23 cellular contexts compared by ENCODE assay signal in the genomic region with DNA sequence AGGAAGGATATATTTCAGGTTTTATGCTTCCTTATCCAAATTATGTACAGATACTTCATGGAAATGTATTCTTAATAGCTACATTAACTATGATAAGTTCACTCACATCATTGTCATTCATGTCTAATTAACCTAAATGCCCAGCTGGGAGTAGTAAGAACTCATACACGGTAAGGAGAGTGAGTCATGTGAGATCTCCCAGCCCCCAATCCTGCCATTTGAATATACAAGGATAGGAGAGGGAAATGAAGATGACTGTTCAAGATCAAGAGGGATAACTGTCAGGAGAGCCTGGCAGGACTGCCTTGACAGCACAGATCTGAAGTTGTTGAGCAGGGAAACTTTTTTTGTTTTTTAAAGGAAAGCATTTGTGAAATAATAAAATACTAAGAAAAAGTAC.
DNase-seq lines count a peak whose midpoint lies in the region; ATAC-seq and TF ChIP-seq lines count a peak whose summit lies in the region.
"Had no signal": no experiment of that assay in that cellular context is flagged by ENCODE, and none has a peak within 500 bp of the region (broad histone marks: within the 10 kb centered on the region; RNA-seq: fewer than 3 reads in every experiment).

No MANE protein-coding gene starts in this region.

- H2BK120ac ChIP-seq in mesendoderm (ENCODE audit: low read depth, low read length), result no peak overlapping the region

- H3K27me3 ChIP-seq in mesendoderm (ENCODE audit: insufficient read depth, low read length, poor library complexity), result no peaks in the 10 kb centered on the region
- H3K27me3 ChIP-seq: BLaER1, MG63, SJCRH30 had no signal

- no CpG with 5 or more reads among the region's 1 CpG for WGBS in mesendoderm (ENCODE audit: extremely low coverage, insufficient coverage, low lambda C conversion rate)

- H3K4ac ChIP-seq in mesendoderm (ENCODE audit: low read depth, low read length), result no peak overlapping the region

- H3K23ac ChIP-seq in mesendoderm (ENCODE audit: low read length), result no peak overlapping the region

- no peaks in the 10 kb centered on the region for H3K4me1 ChIP-seq in mesendoderm (ENCODE audit: control insufficient read depth, low read depth, low read length)
- H3K4me1 ChIP-seq: BLaER1, SJCRH30 had no signal

- H2BK5ac ChIP-seq in mesendoderm (ENCODE audit: low read length), result no peak overlapping the region

- no peak overlapping the region for H2BK15ac ChIP-seq in mesendoderm (replicated peaks; ENCODE audit: low read depth)

- H4K5ac ChIP-seq in mesendoderm (ENCODE audit: low read length), result no peak overlapping the region

- TF ChIP-seq CTCF in epithelial cell of esophagus (IDR thresholded peaks at IDR 0.05; ENCODE audit: insufficient read depth, low read depth, low read length, missing control alignments), result no peak

- no peaks in the 10 kb centered on the region for H3K79me1 ChIP-seq in mesendoderm (ENCODE audit: low read length)

- no peak overlapping the region for H3K9ac ChIP-seq in mesendoderm (ENCODE audit: low read length)
- H3K9ac ChIP-seq: BLaER1 had no signal

- no peak overlapping the region for H3K27ac ChIP-seq in mesendoderm (ENCODE audit: low read depth, low read length)
- H3K27ac ChIP-seq: 22Rv1, BLaER1, HL-60, SJCRH30 had no signal

- H3K36me3 ChIP-seq in mesendoderm (ENCODE audit: control insufficient read depth, insufficient read depth, low read length), result no peaks in the 10 kb centered on the region
- H3K36me3 ChIP-seq: BLaER1, MG63, SJCRH30 had no signal

- H2AK5ac ChIP-seq in mesendoderm (ENCODE audit: low read length), result no peak overlapping the region

- no peak overlapping the region for H4K8ac ChIP-seq in mesendoderm (ENCODE audit: low read depth, low read length)

- no peaks in the 10 kb centered on the region for H3K79me2 ChIP-seq in mesendoderm (ENCODE audit: control insufficient read depth, insufficient read depth, low read length)

- DNase-seq in DMS53 (lab: John Stamatoyannopoulos, UW) (peak; percentile 29), DMS53 treated with DMSO at 0.1 percent for 48 hours (lab: John Stamatoyannopoulos, UW; ENCODE audit: unreplicated experiment) (no peak), RKO (ENCODE audit: low spot score) (peak; percentile 14), epithelial cell of esophagus (ENCODE audit: low read depth) (peak; percentile 26), mesendoderm (peak; percentile 42), Kasumi-1 (lab: John Stamatoyannopoulos, UW) (no peak)
- DNase-seq: CD4-positive, CD25-positive, alpha-beta regulatory T cell; H9; MG63; NCI-H1105 treated with DMSO at 0.1 percent for 48 hours; NCI-H146; NCI-H1930; NCI-H446 treated with DMSO at 0.1 percent for 48 hours; NCI-H526; SJCRH30; T-cell had no signal

- no peak overlapping the region for H3K4me3 ChIP-seq in epithelial cell of esophagus (ENCODE audit: low read length)
- no peak overlapping the region for H3K4me3 ChIP-seq in mesendoderm (ENCODE audit: low read length)
- H3K4me3 ChIP-seq: BLaER1, K562, MG63, SJCRH30 had no signal

- H3K4me2 ChIP-seq in mesendoderm (ENCODE audit: low read length), result no peak overlapping the region
- H3K4me2 ChIP-seq: BLaER1 had no signal

- no peak for ATAC-seq in HG03139 (IDR thresholded peaks at IDR 0.05; ENCODE audit: unreplicated experiment)
- ATAC-seq in HG02759 (IDR thresholded peaks at IDR 0.05; ENCODE audit: unreplicated experiment), result no peak
- ATAC-seq: K562, Right ventricle myocardium inferior, T-cell had no signal

- H3K56ac ChIP-seq in mesendoderm (ENCODE audit: low read length), result no peak overlapping the region

- no peak overlapping the region for H3K18ac ChIP-seq in mesendoderm (ENCODE audit: low read length)

Comparison
In these comparisons a context has a peak if more than half of its experiments do, and no peak if none do; other contexts are left out.
1. DNase-seq: peak in DMS53 (single experiment), RKO (single experiment), epithelial cell of esophagus (single experiment) and mesendoderm (single experiment); none in DMS53 treated with DMSO at 0.1 percent for 48 hours (single experiment) and Kasumi-1 (0 of 2).